35 cellular contexts compared by ENCODE assay signal in the genomic region with DNA sequence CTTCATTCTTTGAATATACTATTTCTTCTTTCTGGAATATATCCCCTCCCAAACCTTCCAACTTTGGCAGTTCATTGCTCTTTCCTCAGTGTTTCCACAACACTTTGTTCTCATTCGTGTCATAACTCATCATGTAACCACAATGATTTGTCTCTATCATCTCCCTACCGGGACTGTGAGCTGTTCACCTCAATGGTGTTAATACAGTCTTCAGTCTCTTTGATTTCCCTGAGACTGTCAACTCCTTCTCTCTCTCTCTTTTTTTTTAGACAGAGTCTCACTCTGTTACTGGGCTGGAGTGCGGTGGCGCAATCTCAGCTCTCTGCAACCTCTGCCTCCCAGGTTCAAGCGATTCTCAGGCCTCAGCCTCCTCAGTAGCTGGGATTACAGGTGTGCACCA. TPM values are rescaled to one million over a fixed set of nuclear protein-coding genes. Genes with fewer than 3 reads are reported as not detected.
"Had no signal": no experiment of that assay in that cellular context is flagged by ENCODE, and none has a peak within 500 bp of the region (broad histone marks: within the 10 kb centered on the region; RNA-seq: fewer than 3 reads in every experiment).

No MANE protein-coding gene starts in this region.

- H3K9me3 Mint-ChIP-seq: activated B cell treated with CpG ODN at 0.5 μM for 24 hours; activated CD4-positive, alpha-beta T cell treated with anti-CD3 and anti-CD28 coated beads, Interleukin-2, amount 10 ng/mL, durations not matched to agents 24 days and 14 days; activated CD8-positive, alpha-beta T cell treated with anti-CD3 and anti-CD28 coated beads for 36 hours; activated naive CD8-positive, alpha-beta T cell treated with anti-CD3 and anti-CD28 coated beads, Interleukin-2, amount 10 ng/mL, durations not matched to agents 7 days and 5 days; activated naive CD8-positive, alpha-beta T cell treated with anti-CD3 and anti-CD28 coated beads, Interleukin-2, amount 50 U/mL, for 24 hours; activated T-cell treated with anti-CD3 and anti-CD28 coated beads, Interleukin-2, amount 50 U/mL, for 4 hours; activated T-cell treated with anti-CD3 and anti-CD28 coated beads, Interleukin-2, amount 50 U/mL, for 72 hours; activated T-helper 1 cell treated with anti-CD3 and anti-CD28 coated beads, Interleukin-12 subunit alpha, Interleukin-12 subunit beta, Interleukin-2, Interleukin-4 antibody, amounts not matched to agents 30 ng/mL and 10 ng/mL and 1 ng/mL, durations not matched to agents 14 hours and 24 hours and 36 hours; activated T-helper 2 cell treated with anti-CD3 and anti-CD28 coated beads, Interferon-gamma antibody, Interleukin-2, Interleukin-4, amounts not matched to agents 10 μg/mL and 5 μg/mL and 100 μg/mL, durations not matched to agents 14 hours and 24 hours and 36 hours; central memory CD8-positive, alpha-beta T cell; T-helper 1 cell treated with Interleukin-12 subunit alpha and Interleukin-12 subunit beta and Interleukin-4 antibody, amounts not matched to agents 30 μg/mL and 1 μg/mL, for 36 hours; T-helper 2 cell treated with Interferon-gamma antibody and Interleukin-4, amounts not matched to agents 5 μg/mL and 100 μg/mL, for 36 hours had no signal

- H3K4me3 Mint-ChIP-seq: activated B cell treated with CpG ODN at 0.5 μM for 24 hours; activated CD4-positive, alpha-beta memory T cell treated with anti-CD3 and anti-CD28 coated beads for 36 hours; activated CD4-positive, alpha-beta T cell treated with anti-CD3 and anti-CD28 coated beads, Interleukin-2, amount 10 ng/mL, durations not matched to agents 24 days and 14 days; activated CD8-positive, alpha-beta T cell treated with anti-CD3 and anti-CD28 coated beads for 36 hours; activated naive CD8-positive, alpha-beta T cell; activated naive CD8-positive, alpha-beta T cell treated with anti-CD3 and anti-CD28 coated beads, Interleukin-2, amount 10 ng/mL, durations not matched to agents 7 days and 5 days; activated naive CD8-positive, alpha-beta T cell treated with anti-CD3 and anti-CD28 coated beads, Interleukin-2, amount 50 U/mL, for 24 hours; activated T-cell treated with anti-CD3 and anti-CD28 coated beads, Interleukin-2, amount 50 U/mL, for 4 hours; activated T-cell treated with anti-CD3 and anti-CD28 coated beads, Interleukin-2, amount 50 U/mL, for 72 hours; activated T-helper 1 cell treated with anti-CD3 and anti-CD28 coated beads, Interleukin-12 subunit alpha, Interleukin-12 subunit beta, Interleukin-2, Interleukin-4 antibody, amounts not matched to agents 30 ng/mL and 10 ng/mL and 1 ng/mL, durations not matched to agents 14 hours and 24 hours and 36 hours; brain; central memory CD8-positive, alpha-beta T cell; T-helper 1 cell treated with Interleukin-12 subunit alpha and Interleukin-12 subunit beta and Interleukin-4 antibody, amounts not matched to agents 30 μg/mL and 1 μg/mL, for 36 hours; T-helper 2 cell treated with Interferon-gamma antibody and Interleukin-4, amounts not matched to agents 5 μg/mL and 100 μg/mL, for 36 hours had no signal

- H3K27ac Mint-ChIP-seq: activated B cell treated with CpG ODN at 0.5 μM for 24 hours; activated CD4-positive, alpha-beta memory T cell treated with anti-CD3 and anti-CD28 coated beads for 36 hours; activated CD4-positive, alpha-beta T cell treated with anti-CD3 and anti-CD28 coated beads, Interleukin-2, amount 10 ng/mL, durations not matched to agents 24 days and 14 days; activated CD8-positive, alpha-beta T cell treated with anti-CD3 and anti-CD28 coated beads for 36 hours; activated naive CD8-positive, alpha-beta T cell; activated naive CD8-positive, alpha-beta T cell treated with anti-CD3 and anti-CD28 coated beads, Interleukin-2, amount 10 ng/mL, durations not matched to agents 7 days and 5 days; activated naive CD8-positive, alpha-beta T cell treated with anti-CD3 and anti-CD28 coated beads, Interleukin-2, amount 50 U/mL, for 24 hours; activated T-cell treated with anti-CD3 and anti-CD28 coated beads, Interleukin-2, amount 50 U/mL, for 72 hours; activated T-helper 1 cell treated with anti-CD3 and anti-CD28 coated beads, Interleukin-12 subunit alpha, Interleukin-12 subunit beta, Interleukin-2, Interleukin-4 antibody, amounts not matched to agents 30 ng/mL and 10 ng/mL and 1 ng/mL, durations not matched to agents 14 hours and 24 hours and 36 hours; activated T-helper 2 cell treated with anti-CD3 and anti-CD28 coated beads, Interferon-gamma antibody, Interleukin-2, Interleukin-4, amounts not matched to agents 10 μg/mL and 5 μg/mL and 100 μg/mL, durations not matched to agents 14 hours and 24 hours and 36 hours; brain; T-helper 1 cell treated with Interleukin-12 subunit alpha and Interleukin-12 subunit beta and Interleukin-4 antibody, amounts not matched to agents 30 μg/mL and 1 μg/mL, for 36 hours; T-helper 2 cell treated with Interferon-gamma antibody and Interleukin-4, amounts not matched to agents 5 μg/mL and 100 μg/mL, for 36 hours had no signal

- H3K36me3 Mint-ChIP-seq: brain had no signal

- H3K4me1 Mint-ChIP-seq: central memory CD8-positive, alpha-beta T cell had no signal

- DNase-seq: activated B cell treated with CpG ODN at 0.5 μM for 24 hours; activated CD4-positive, alpha-beta memory T cell treated with anti-CD3 and anti-CD28 coated beads for 36 hours; activated CD4-positive, alpha-beta T cell treated with anti-CD3 and anti-CD28 coated beads for 4 hours; activated CD4-positive, alpha-beta T cell treated with anti-CD3 and anti-CD28 coated beads, Interleukin-2, amount 10 ng/mL, durations not matched to agents 24 days and 14 days; activated CD4-positive, alpha-beta T cell treated with anti-CD3 and anti-CD28 coated beads, Interleukin-2, amount 50 U/mL, for 1 hour; activated CD4-positive, alpha-beta T cell treated with anti-CD3 and anti-CD28 coated beads, Interleukin-2, amount 50 U/mL, for 4 hours; activated CD4-positive, CD25-positive, alpha-beta regulatory T cell treated with anti-CD3 and anti-CD28 coated beads, Interleukin-2, amount 50 U/mL, for 72 hours; activated CD8-positive, alpha-beta memory T cell treated with anti-CD3 and anti-CD28 coated beads, Interleukin-2, amount 50 U/mL, for 4 hours; activated CD8-positive, alpha-beta T cell treated with anti-CD3 and anti-CD28 coated beads for 36 hours; activated effector memory CD4-positive, alpha-beta T cell treated with Interleukin-2 at 50 U/mL for 16 hours; activated gamma-delta T cell; activated naive CD4-positive, alpha-beta T cell treated with anti-CD3 and anti-CD28 coated beads, Interleukin-2, amount 50 U/mL, for 16 hours; activated naive CD4-positive, alpha-beta T cell treated with Interleukin-2 at 50 U/mL for 16 hours; activated naive CD8-positive, alpha-beta T cell treated with anti-CD3 and anti-CD28 coated beads, Interleukin-2, amount 10 ng/mL, durations not matched to agents 7 days and 5 days; activated naive CD8-positive, alpha-beta T cell treated with anti-CD3 and anti-CD28 coated beads, Interleukin-2, amount 50 U/mL, for 24 hours; activated T-cell treated with anti-CD3 and anti-CD28 coated beads for 4 hours; activated T-cell treated with anti-CD3 and anti-CD28 coated beads, Interleukin-2, amount 50 U/mL, for 1 hour; activated T-cell treated with anti-CD3 and anti-CD28 coated beads, Interleukin-2, amount 50 U/mL, for 4 hours; activated T-cell treated with anti-CD3 and anti-CD28 coated beads, Interleukin-2, amount 50 U/mL, for 72 hours; amygdala; anterior cingulate cortex; caudate nucleus; cerebellar nuclear complex; T-helper 1 cell; T-helper 2 cell; T-helper 9 cell had no signal

- ATAC-seq: activated CD8-positive, alpha-beta T cell treated with anti-CD3 and anti-CD28 coated beads for 36 hours; activated naive CD8-positive, alpha-beta T cell treated with anti-CD3 and anti-CD28 coated beads, Interleukin-2, amount 50 U/mL, for 24 hours; activated T-cell treated with anti-CD3 and anti-CD28 coated beads, Interleukin-2, amount 50 U/mL, for 4 hours; activated T-cell treated with anti-CD3 and anti-CD28 coated beads, Interleukin-2, amount 50 U/mL, for 72 hours had no signal

RNA-seq across cellular contexts. Expression of a gene that starts 2.5 kb away (rescaled TPM):
- total RNA-seq: activated B cell treated with CpG ODN at 0.5 μM for 24 hours; activated CD4-positive, alpha-beta memory T cell treated with anti-CD3 and anti-CD28 coated beads for 36 hours; activated CD4-positive, alpha-beta T cell treated with anti-CD3 and anti-CD28 coated beads, Interleukin-2, amount 10 ng/mL, durations not matched to agents 24 days and 14 days; activated CD8-positive, alpha-beta T cell treated with anti-CD3 and anti-CD28 coated beads for 36 hours; activated T-cell treated with anti-CD3 and anti-CD28 coated beads, Interleukin-2, amount 50 U/mL, for 4 hours; activated T-cell treated with anti-CD3 and anti-CD28 coated beads, Interleukin-2, amount 50 U/mL, for 72 hours; activated T-helper 2 cell treated with anti-CD3 and anti-CD28 coated beads, Interferon-gamma antibody, Interleukin-2, Interleukin-4, amounts not matched to agents 10 μg/mL and 5 μg/mL and 100 μg/mL, durations not matched to agents 14 hours and 24 hours and 36 hours; ascending aorta; bronchial epithelial cell had no signal
